In genomic region chr1:208211901-208212843, GRCh38 we compare ENCODE assay signal across 2 cellular contexts.
TF ChIP-seq lines count a peak whose summit lies in the region.

No MANE protein-coding gene starts in this region.

TF ChIP-seq in IMR-90, 13 proteins besides CTCF, POLR2A, EP300 and RAD21:
- no peak for TF ChIP-seq CHD1 (IDR thresholded peaks at IDR 0.05; ENCODE audit: low read depth, low read length)
- TF ChIP-seq BHLHE40 (IDR thresholded peaks at IDR 0.05; ENCODE audit: low read depth, low read length): no peak
- TF ChIP-seq, protein P1, sequence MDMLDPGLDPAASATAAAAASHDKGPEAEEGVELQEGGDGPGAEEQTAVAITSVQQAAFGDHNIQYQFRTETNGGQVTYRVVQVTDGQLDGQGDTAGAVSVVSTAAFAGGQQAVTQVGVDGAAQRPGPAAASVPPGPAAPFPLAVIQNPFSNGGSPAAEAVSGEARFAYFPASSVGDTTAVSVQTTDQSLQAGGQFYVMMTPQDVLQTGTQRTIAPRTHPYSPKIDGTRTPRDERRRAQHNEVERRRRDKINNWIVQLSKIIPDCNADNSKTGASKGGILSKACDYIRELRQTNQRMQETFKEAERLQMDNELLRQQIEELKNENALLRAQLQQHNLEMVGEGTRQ (IDR thresholded peaks at IDR 0.05; ENCODE audit: low read depth, low read length): no peak
- no peak for TF ChIP-seq NFE2L2 (IDR thresholded peaks at IDR 0.05; ENCODE audit: low read depth, low read length)
- no peak for TF ChIP-seq FOS (IDR thresholded peaks at IDR 0.05; ENCODE audit: low read depth, low read length)
- no peak for TF ChIP-seq MAFK (IDR thresholded peaks at IDR 0.05; ENCODE audit: low read depth, low read length)
- TF ChIP-seq RCOR1 (IDR thresholded peaks at IDR 0.05; ENCODE audit: insufficient replicate concordance, low read length): no peak
- no peak for TF ChIP-seq MAZ (IDR thresholded peaks at IDR 0.05; ENCODE audit: borderline replicate concordance, low read depth, low read length)
- TF ChIP-seq RFX5 (IDR thresholded peaks at IDR 0.05; ENCODE audit: low read depth, low read length): no peak
- TF ChIP-seq CEBPB (IDR thresholded peaks at IDR 0.05; ENCODE audit: low read depth, low read length): no peak
- TF ChIP-seq MXI1 (IDR thresholded peaks at IDR 0.05; ENCODE audit: borderline replicate concordance, low read depth, low read length): no peak
- no peak for TF ChIP-seq SMC3 (IDR thresholded peaks at IDR 0.05; ENCODE audit: low read depth, low read length)
- TF ChIP-seq, protein P2, sequence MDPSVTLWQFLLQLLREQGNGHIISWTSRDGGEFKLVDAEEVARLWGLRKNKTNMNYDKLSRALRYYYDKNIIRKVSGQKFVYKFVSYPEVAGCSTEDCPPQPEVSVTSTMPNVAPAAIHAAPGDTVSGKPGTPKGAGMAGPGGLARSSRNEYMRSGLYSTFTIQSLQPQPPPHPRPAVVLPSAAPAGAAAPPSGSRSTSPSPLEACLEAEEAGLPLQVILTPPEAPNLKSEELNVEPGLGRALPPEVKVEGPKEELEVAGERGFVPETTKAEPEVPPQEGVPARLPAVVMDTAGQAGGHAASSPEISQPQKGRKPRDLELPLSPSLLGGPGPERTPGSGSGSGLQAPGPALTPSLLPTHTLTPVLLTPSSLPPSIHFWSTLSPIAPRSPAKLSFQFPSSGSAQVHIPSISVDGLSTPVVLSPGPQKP (IDR thresholded peaks at IDR 0.05; ENCODE audit: borderline replicate concordance, low read depth, low read length): no peak
TF ChIP-seq in IMR-90: peak in this region for 0.

TF ChIP-seq in K562, 482 proteins besides CTCF, POLR2A, EP300 and RAD21:
- TF ChIP-seq CXXC5 (CRISPR knock-in tag; IDR thresholded peaks at IDR 0.05): no peak
- TF ChIP-seq, protein P3, sequence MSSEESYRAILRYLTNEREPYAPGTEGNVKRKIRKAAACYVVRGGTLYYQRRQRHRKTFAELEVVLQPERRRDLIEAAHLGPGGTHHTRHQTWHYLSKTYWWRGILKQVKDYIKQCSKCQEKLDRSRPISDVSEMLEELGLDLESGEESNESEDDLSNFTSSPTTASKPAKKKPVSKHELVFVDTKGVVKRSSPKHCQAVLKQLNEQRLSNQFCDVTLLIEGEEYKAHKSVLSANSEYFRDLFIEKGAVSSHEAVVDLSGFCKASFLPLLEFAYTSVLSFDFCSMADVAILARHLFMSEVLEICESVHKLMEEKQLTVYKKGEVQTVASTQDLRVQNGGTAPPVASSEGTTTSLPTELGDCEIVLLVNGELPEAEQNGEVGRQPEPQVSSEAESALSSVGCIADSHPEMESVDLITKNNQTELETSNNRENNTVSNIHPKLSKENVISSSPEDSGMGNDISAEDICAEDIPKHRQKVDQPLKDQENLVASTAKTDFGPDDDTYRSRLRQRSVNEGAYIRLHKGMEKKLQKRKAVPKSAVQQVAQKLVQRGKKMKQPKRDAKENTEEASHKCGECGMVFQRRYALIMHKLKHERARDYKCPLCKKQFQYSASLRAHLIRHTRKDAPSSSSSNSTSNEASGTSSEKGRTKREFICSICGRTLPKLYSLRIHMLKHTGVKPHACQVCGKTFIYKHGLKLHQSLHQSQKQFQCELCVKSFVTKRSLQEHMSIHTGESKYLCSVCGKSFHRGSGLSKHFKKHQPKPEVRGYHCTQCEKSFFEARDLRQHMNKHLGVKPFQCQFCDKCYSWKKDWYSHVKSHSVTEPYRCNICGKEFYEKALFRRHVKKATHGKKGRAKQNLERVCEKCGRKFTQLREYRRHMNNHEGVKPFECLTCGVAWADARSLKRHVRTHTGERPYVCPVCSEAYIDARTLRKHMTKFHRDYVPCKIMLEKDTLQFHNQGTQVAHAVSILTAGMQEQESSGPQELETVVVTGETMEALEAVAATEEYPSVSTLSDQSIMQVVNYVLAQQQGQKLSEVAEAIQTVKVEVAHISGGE (CRISPR knock-in tag; IDR thresholded peaks at IDR 0.05): peak in 1 of 3 experiments; percentile 50; a peak in 1 of 6 replicates
- TF ChIP-seq TBP (optimal IDR thresholded peaks at IDR 0.05; ENCODE audit: low read depth, low read length): peak; percentile 32
TF ChIP-seq in K562: peak in this region for 2.
